1 cellular context compared by ENCODE assay signal in genomic region chr12:6962285-6963015, GRCh38.
A peak's percentile ranks its signal among the peaks of the same experiment; 100 is the strongest.
TF ChIP-seq lines count a peak whose summit lies in the region.

No MANE protein-coding gene starts in this region.

TF ChIP-seq in H1, 55 proteins besides CTCF, POLR2A, EP300 and RAD21:
- peak; percentile 76 for TF ChIP-seq CEBPB (IDR thresholded peaks at IDR 0.05; ENCODE audit: low read depth, low read length)
- no peak for TF ChIP-seq TAF7 (optimal IDR thresholded peaks at IDR 0.05; ENCODE audit: borderline replicate concordance, low read depth, low read length)
- peak; percentile 15 for TF ChIP-seq SAP30 (IDR thresholded peaks at IDR 0.05; ENCODE audit: insufficient read depth, insufficient replicate concordance, low read length)
